Comparison of ENCODE assay signal across 23 cellular contexts in genomic region chr12:101087903-101088302, GRCh38.
DNase-seq lines count a peak whose midpoint lies in the region; ATAC-seq and TF ChIP-seq lines count a peak whose summit lies in the region.
"Had no signal": no experiment of that assay in that cellular context is flagged by ENCODE, and none has a peak within 500 bp of the region (broad histone marks: within the 10 kb centered on the region; RNA-seq: fewer than 3 reads in every experiment).

No MANE protein-coding gene starts in this region.

- H3K23me2 ChIP-seq in H9 (ENCODE audit: insufficient read length, low read depth, low read length, poor library complexity, severe bottlenecking), result no peaks in the 10 kb centered on the region

- H3K27ac ChIP-seq in H9 (ENCODE audit: insufficient read length, low read depth, low read length) (no peak overlapping the region), SJCRH30 (peak overlapping the region; percentile 17; the same call in 1 of the 2 replicates)
- H3K27ac ChIP-seq: BLaER1 treated with 17β-estradiol and CSF1 and Interleukin-3, amounts not matched to agents 10 nM and 100 nM; RWPE1 had no signal

- DNase-seq in DMS53 (lab: John Stamatoyannopoulos, UW) (peak; percentile 78), H9 (no peak), SJCRH30 (no peak), kidney tubule cell (ENCODE audit: low spot score) (peak; percentile 40)
- DNase-seq in stimulated activated CD4-positive, alpha-beta T cell treated with anti-CD3 and anti-CD28 coated beads, Interleukin-4, amount 100 ng/mL, for 24 hours, result no peak
- no peak for DNase-seq in activated CD4-positive, alpha-beta T cell treated with anti-CD3 and anti-CD28 coated beads for 48 hours
- DNase-seq: CD8-positive, alpha-beta T cell; DMS79 treated with DMSO at 0.1 percent for 48 hours; GOT3; Karpas-422; MG63; NCI-H1092; NCI-H1436 treated with DMSO at 0.1 percent for 48 hours; NCI-H2081 treated with DMSO at 0.1 percent for 48 hours; NCI-H510A; NCI-H774; SIG-M5; T-helper 1 cell had no signal

- H3K27ac Mint-ChIP-seq in H9, result peak overlapping the region; percentile 9 to 37 (median 21); a peak in 6 of 7 replicates
- H3K27ac Mint-ChIP-seq: CD8-positive, alpha-beta T cell; IgD-negative memory B cell had no signal

- H3K27me3 ChIP-seq in H9 (ENCODE audit: insufficient read depth, low read length), result no peaks in the 10 kb centered on the region
- H3K27me3 ChIP-seq in SJCRH30, result no peaks in the 10 kb centered on the region
- H3K27me3 ChIP-seq: BLaER1 treated with 17β-estradiol and CSF1 and Interleukin-3, amounts not matched to agents 10 nM and 100 nM; MG63 had no signal

- H3K79me1 ChIP-seq in H9 (ENCODE audit: insufficient read depth, low read depth, low read length, poor library complexity, severe bottlenecking), result no peaks in the 10 kb centered on the region

- H3K4ac ChIP-seq in H9 (ENCODE audit: low read depth, low read length), result no peak overlapping the region

- H4K20me1 ChIP-seq in H9 (ENCODE audit: control insufficient read depth, insufficient read depth, insufficient read length), result no peaks in the 10 kb centered on the region
- H4K20me1 ChIP-seq: BLaER1 treated with 17β-estradiol and CSF1 and Interleukin-3, amounts not matched to agents 10 nM and 100 nM had no signal

- no peak overlapping the region for H2AFZ ChIP-seq in H9 (ENCODE audit: low read length)

- H3K4me3 Mint-ChIP-seq in H9, result no peak overlapping the region
- H3K4me3 Mint-ChIP-seq: CD8-positive, alpha-beta T cell; IgD-negative memory B cell had no signal

- H4K5ac ChIP-seq in H9 (ENCODE audit: insufficient read length, low read depth, low read length), result no peak overlapping the region

- H3T11ph ChIP-seq in H9 (ENCODE audit: low read length), result no peak overlapping the region

- no peak overlapping the region for H3K14ac ChIP-seq in H9 (ENCODE audit: insufficient read depth, low read length)

- no peak overlapping the region for H2BK120ac ChIP-seq in H9 (ENCODE audit: low read depth, low read length, poor library complexity, severe bottlenecking)

- H3K4me1 ChIP-seq in H9 (ENCODE audit: insufficient read depth, low read length) (no peaks in the 10 kb centered on the region; the same call in 1 of the 2 replicates), SJCRH30 (peaks cover 23% of the 10 kb centered on the region)
- H3K4me1 ChIP-seq: BLaER1 treated with 17β-estradiol and CSF1 and Interleukin-3, amounts not matched to agents 10 nM and 100 nM had no signal

- no peak overlapping the region for H4K91ac ChIP-seq in H9 (ENCODE audit: insufficient read length, low read depth, low read length)

- H3K9me3 ChIP-seq in H9 (ENCODE audit: control insufficient read depth, low read depth, low read length) (no peaks in the 10 kb centered on the region), SJCRH30 (replicated peaks) (no peaks in the 10 kb centered on the region)
- H3K9me3 ChIP-seq: BLaER1 treated with 17β-estradiol and CSF1 and Interleukin-3, amounts not matched to agents 10 nM and 100 nM; MG63 had no signal

- H3K9me3 Mint-ChIP-seq in H9, result no peaks in the 10 kb centered on the region
- H3K9me3 Mint-ChIP-seq: CD8-positive, alpha-beta T cell had no signal

- H4K8ac ChIP-seq in H9 (replicated peaks; ENCODE audit: insufficient read length, low read depth, low read length), result no peak overlapping the region

- no peaks in the 10 kb centered on the region for H3K27me3 Mint-ChIP-seq in H9 (ENCODE audit: low read depth)

- H3K4me2 ChIP-seq in H9 (ENCODE audit: insufficient read depth, insufficient read length, low read length), result no peak overlapping the region
- H3K4me2 ChIP-seq: BLaER1 treated with 17β-estradiol and CSF1 and Interleukin-3, amounts not matched to agents 10 nM and 100 nM had no signal

- no peaks in the 10 kb centered on the region for H3K36me3 Mint-ChIP-seq in H9 (ENCODE audit: insufficient read depth in 1 of 3, low read depth in 3 of 3)
- H3K36me3 Mint-ChIP-seq: CD8-positive, alpha-beta T cell; IgD-negative memory B cell had no signal

- no peak overlapping the region for H2BK5ac ChIP-seq in H9 (ENCODE audit: insufficient read length, low read length)

- H2BK15ac ChIP-seq in H9 (ENCODE audit: low read depth, low read length), result no peak overlapping the region

- no CpG with 5 or more reads among the region's 6 CpGs for WGBS in H9 (ENCODE audit: extremely low coverage, insufficient read length, low lambda C conversion rate)

- peaks cover 7 to 17% of the 10 kb centered on the region in 2 experiments for H3K4me1 Mint-ChIP-seq in H9

- H2AK5ac ChIP-seq in H9 (ENCODE audit: insufficient read length, low read length), result no peak overlapping the region

- H3K23ac ChIP-seq in H9 (ENCODE audit: insufficient read length, low read depth, low read length), result no peak overlapping the region

- TF ChIP-seq CTCF in H9 (conservative IDR thresholded peaks at IDR 0.05), result no peak

- ATAC-seq in GM21723 (IDR thresholded peaks at IDR 0.05; ENCODE audit: unreplicated experiment) (no peak), GM19324 (IDR thresholded peaks at IDR 0.05; ENCODE audit: low FRiP score, unreplicated experiment) (no peak)
- ATAC-seq: CD8-positive, alpha-beta T cell had no signal

- H3K4me3 ChIP-seq in SJCRH30, result no peak overlapping the region
- H3K4me3 ChIP-seq: BLaER1 treated with 17β-estradiol and CSF1 and Interleukin-3, amounts not matched to agents 10 nM and 100 nM; MG63 had no signal

- H3K79me2 ChIP-seq in H9 (ENCODE audit: insufficient read depth, low read length), result no peaks in the 10 kb centered on the region

- no peak overlapping the region for H3K18ac ChIP-seq in H9 (ENCODE audit: insufficient read length, low read depth, low read length)

- no peak overlapping the region for H3K56ac ChIP-seq in H9 (ENCODE audit: insufficient read length, low read depth, low read length)

- no peaks in the 10 kb centered on the region for H3K36me3 ChIP-seq in SJCRH30
- H3K36me3 ChIP-seq: BLaER1 treated with 17β-estradiol and CSF1 and Interleukin-3, amounts not matched to agents 10 nM and 100 nM; MG63 had no signal

- H2BK20ac ChIP-seq in H9 (ENCODE audit: low read depth, low read length, poor library complexity, severe bottlenecking), result no peak overlapping the region

- no peak overlapping the region for H3K9ac ChIP-seq in H9 (ENCODE audit: extremely low read depth, insufficient read length, low read length)
- H3K9ac ChIP-seq: BLaER1 treated with 17β-estradiol and CSF1 and Interleukin-3, amounts not matched to agents 10 nM and 100 nM had no signal

- no peak overlapping the region for H2BK12ac ChIP-seq in H9 (ENCODE audit: insufficient read length, low read depth, low read length)

Comparison
In these comparisons a context has a peak if more than half of its experiments do, and no peak if none do; other contexts are left out.
1. DNase-seq: peak in DMS53 (single experiment) and kidney tubule cell (single experiment); none in H9 (single experiment), SJCRH30 (0 of 2), stimulated activated CD4-positive, alpha-beta T cell treated with anti-CD3 and anti-CD28 coated beads, Interleukin-4, amount 100 ng/mL, for 24 hours (single experiment) and activated CD4-positive, alpha-beta T cell treated with anti-CD3 and anti-CD28 coated beads for 48 hours (single experiment).